ENCODE assay signal across 1 cellular context in the genomic region with DNA sequence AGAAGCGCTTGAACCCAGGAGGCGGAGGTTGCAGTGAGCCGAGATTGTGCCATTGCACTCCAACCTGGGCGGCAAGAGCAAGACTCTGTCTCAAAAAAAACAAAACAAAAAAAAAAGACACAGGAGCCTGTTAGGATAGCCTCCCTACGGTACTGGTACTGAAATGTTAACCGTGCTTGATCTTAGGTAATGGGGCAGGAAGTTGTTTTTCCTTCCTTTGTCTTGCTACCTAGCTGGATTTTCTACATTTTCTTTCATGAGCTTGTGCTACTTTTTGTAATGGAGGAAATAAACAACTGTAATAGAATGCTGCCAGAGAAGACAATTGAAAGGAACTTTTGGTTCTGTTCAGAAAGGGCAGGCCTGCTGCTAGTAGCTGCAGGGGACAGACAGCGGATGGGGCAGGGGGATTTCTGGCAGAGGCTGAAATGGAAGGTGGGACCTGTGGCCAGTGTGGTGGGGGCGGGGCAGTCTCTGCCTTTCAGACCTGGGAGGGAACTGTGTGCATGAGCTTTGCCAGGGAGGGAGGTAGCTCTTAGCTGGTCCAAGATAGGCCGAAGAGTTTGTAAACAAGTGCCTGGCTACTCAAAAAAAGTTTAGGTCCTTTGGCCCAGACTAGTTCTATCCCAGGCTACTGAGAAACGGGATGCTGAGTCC.
TF ChIP-seq lines count a peak whose summit lies in the region.

No MANE protein-coding gene starts in this region.

TF ChIP-seq in H1, 55 proteins besides CTCF, POLR2A, EP300 and RAD21:
- TF ChIP-seq SP1 (IDR thresholded peaks at IDR 0.05; ENCODE audit: low read depth, low read length): peak; percentile 38; the same call in 1 of the 2 replicates
- 0 out of 2 replicates have a peak, but pooled peaks have one; percentile 14 for TF ChIP-seq KDM1A (IDR thresholded peaks at IDR 0.05; ENCODE audit: borderline replicate concordance, low read length)
- TF ChIP-seq CHD7 (IDR thresholded peaks at IDR 0.05; ENCODE audit: insufficient replicate concordance, low read length): peak; percentile 47
- 0 out of 2 replicates have a peak, but pooled peaks have one; percentile 46 for TF ChIP-seq CHD2 (IDR thresholded peaks at IDR 0.05; ENCODE audit: low read length)
- TF ChIP-seq TAF1 (IDR thresholded peaks at IDR 0.05; ENCODE audit: low read depth, low read length): 0 out of 2 replicates have a peak, but pooled peaks have one; percentile 26
- TF ChIP-seq, protein P1, sequence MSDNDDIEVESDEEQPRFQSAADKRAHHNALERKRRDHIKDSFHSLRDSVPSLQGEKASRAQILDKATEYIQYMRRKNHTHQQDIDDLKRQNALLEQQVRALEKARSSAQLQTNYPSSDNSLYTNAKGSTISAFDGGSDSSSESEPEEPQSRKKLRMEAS (IDR thresholded peaks at IDR 0.05): peak; percentile 48; the same call in 1 of the 2 replicates
- no peak for TF ChIP-seq SAP30 (IDR thresholded peaks at IDR 0.05; ENCODE audit: insufficient read depth, insufficient replicate concordance, low read length)
- TF ChIP-seq EGR1 (IDR thresholded peaks at IDR 0.05; ENCODE audit: borderline replicate concordance, low read depth, low read length): 0 out of 2 replicates have a peak, but pooled peaks have one; percentile 12
- 0 out of 2 replicates have a peak, but pooled peaks have one; percentile 33 for TF ChIP-seq TBP (IDR thresholded peaks at IDR 0.05; ENCODE audit: low read depth, low read length)
- no peak for TF ChIP-seq EZH2 (IDR thresholded peaks at IDR 0.05; ENCODE audit: low read depth, low read length, severe bottlenecking)
- TF ChIP-seq ASH2L (IDR thresholded peaks at IDR 0.05; ENCODE audit: low read length): peak; percentile 40
